Comparison of ENCODE assay signal across 13 cellular contexts in the genomic region with DNA sequence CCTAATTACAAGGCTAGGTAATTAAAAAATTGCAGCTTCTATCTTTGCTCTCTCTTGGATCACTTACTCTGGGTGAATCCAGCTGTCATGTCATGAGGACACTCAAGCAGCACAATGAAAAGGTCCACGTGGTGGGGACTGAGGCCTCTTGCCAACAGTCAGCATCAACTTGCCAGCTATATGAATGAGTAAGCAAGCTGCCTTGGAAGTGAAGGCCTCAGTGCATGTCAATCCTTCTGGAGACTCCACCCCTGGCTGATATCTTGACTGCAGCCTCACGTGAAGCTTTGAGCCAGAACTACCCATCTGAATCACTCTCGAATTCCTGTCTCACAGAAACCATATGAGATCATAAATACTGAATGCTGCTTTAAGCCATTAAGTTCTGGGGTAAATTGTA.
DNase-seq lines count a peak whose midpoint lies in the region; ATAC-seq and TF ChIP-seq lines count a peak whose summit lies in the region.
"Had no signal": no experiment of that assay in that cellular context is flagged by ENCODE, and none has a peak within 500 bp of the region (broad histone marks: within the 10 kb centered on the region; RNA-seq: fewer than 3 reads in every experiment).

No MANE protein-coding gene starts in this region.

- H3K4me2 ChIP-seq in MM.1S (ENCODE audit: low read depth, low read length), result no peak overlapping the region

- no peak overlapping the region for H3K9ac ChIP-seq in MM.1S (ENCODE audit: low read length)

- H2AFZ ChIP-seq in MM.1S (ENCODE audit: low read length), result no peak overlapping the region

- H3K4me1 ChIP-seq in MM.1S (ENCODE audit: low read length), result no peaks in the 10 kb centered on the region

- H3K27ac ChIP-seq in MM.1S (ENCODE audit: low read length), result no peak overlapping the region
- H3K27ac ChIP-seq: dorsolateral prefrontal cortex had no signal

- DNase-seq in GOT3 (lab: John Stamatoyannopoulos, UW) (peak; percentile 8), OCI-M1 (lab: John Stamatoyannopoulos, UW) (peak; percentile 62), epithelial cell of esophagus (ENCODE audit: low read depth) (peak; percentile 42), omental fat pad (ENCODE audit: low spot score) (no peak), MM.1S (no peak)
- DNase-seq: activated CD4-positive, alpha-beta memory T cell treated with anti-CD3 and anti-CD28 coated beads, Interleukin-2, amount 10 ng/mL, durations not matched to agents 7 days and 5 days; activated naive CD4-positive, alpha-beta T cell treated with Interleukin-2 at 50 U/mL for 16 hours; dorsolateral prefrontal cortex; NCI-H526; stimulated activated CD8-positive, alpha-beta memory T cell treated with anti-CD3 and anti-CD28 coated beads, Interleukin-4, amount 100 ng/mL, for 48 hours had no signal

- no peaks in the 10 kb centered on the region for H3F3A ChIP-seq in MM.1S (ENCODE audit: insufficient read depth, low read length)

- no peaks in the 10 kb centered on the region for H3K9me3 ChIP-seq in MM.1S (replicated peaks; ENCODE audit: insufficient read depth, low read length)

- peak; percentile 51 for ATAC-seq in omental fat pad (ENCODE audit: low FRiP score)
- ATAC-seq in HG02678 (IDR thresholded peaks at IDR 0.05; ENCODE audit: unreplicated experiment), result no peak
- no peak for ATAC-seq in GM21717 (IDR thresholded peaks at IDR 0.05; ENCODE audit: unreplicated experiment)
- ATAC-seq in HG02840 (IDR thresholded peaks at IDR 0.05; ENCODE audit: low FRiP score, unreplicated experiment), result no peak

- H4K20me1 ChIP-seq in MM.1S (ENCODE audit: insufficient read depth, low read length), result no peaks in the 10 kb centered on the region

- H3K4me3 ChIP-seq in epithelial cell of esophagus (ENCODE audit: low read length), result no peak overlapping the region
- H3K4me3 ChIP-seq in MM.1S (ENCODE audit: low read length), result no peak overlapping the region
- H3K4me3 ChIP-seq: dorsolateral prefrontal cortex had no signal

- TF ChIP-seq CTCF in epithelial cell of esophagus (IDR thresholded peaks at IDR 0.05; ENCODE audit: insufficient read depth, low read depth, low read length, missing control alignments), result no peak
- TF ChIP-seq CTCF in omental fat pad (IDR thresholded peaks at IDR 0.05), result no peak
- no peak for TF ChIP-seq CTCF in MM.1S (IDR thresholded peaks at IDR 0.05; ENCODE audit: low read length)

- H3K36me3 ChIP-seq in MM.1S (replicated peaks; ENCODE audit: insufficient read depth, low read length), result no peaks in the 10 kb centered on the region

- H3K9me2 ChIP-seq in MM.1S (replicated peaks; ENCODE audit: insufficient read depth, low read length), result no peaks in the 10 kb centered on the region

- no peaks in the 10 kb centered on the region for H3K79me2 ChIP-seq in MM.1S (ENCODE audit: low read length)

- no peaks in the 10 kb centered on the region for H3K27me3 ChIP-seq in MM.1S (replicated peaks; ENCODE audit: insufficient read depth, low read length)
- H3K27me3 ChIP-seq: dorsolateral prefrontal cortex had no signal

Comparison
In these comparisons a context has a peak if more than half of its experiments do, and no peak if none do; other contexts are left out.
1. DNase-seq: peak in GOT3 (single experiment), OCI-M1 (single experiment) and epithelial cell of esophagus (single experiment); none in omental fat pad (single experiment) and MM.1S (single experiment).